10 cellular contexts compared by ENCODE assay signal in the genomic region with DNA sequence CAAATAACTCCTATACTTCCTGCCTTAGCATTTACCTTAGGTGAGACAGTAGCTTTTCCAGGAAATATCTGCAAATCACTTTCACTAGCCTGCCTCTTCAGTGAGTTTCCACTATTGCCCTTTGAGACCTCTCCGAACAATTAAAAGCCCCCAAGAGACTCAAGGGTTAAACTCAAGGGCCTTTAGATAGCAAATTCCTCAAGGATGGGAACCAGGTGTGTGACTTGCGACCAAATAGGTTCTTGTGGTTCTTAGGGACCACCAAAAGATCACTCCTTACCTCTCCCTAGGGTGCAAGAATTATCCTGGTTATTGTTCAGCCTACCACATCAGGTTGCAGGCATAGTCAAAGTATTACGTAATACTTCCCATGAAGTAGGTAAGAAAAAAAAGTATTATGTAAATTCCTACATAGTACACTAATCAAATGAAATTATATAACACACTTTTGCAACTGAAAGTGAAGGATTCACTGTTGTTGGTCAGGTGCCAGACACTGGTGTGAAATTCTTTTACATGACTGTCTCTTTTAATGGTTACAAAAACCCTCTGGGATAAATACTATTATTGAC. TPM values are rescaled to one million over a fixed set of nuclear protein-coding genes. Genes with fewer than 3 reads are reported as not detected.
DNase-seq lines count a peak whose midpoint lies in the region; ATAC-seq, FAIRE-seq and TF ChIP-seq lines count a peak whose summit lies in the region.
"Had no signal": no experiment of that assay in that cellular context is flagged by ENCODE, and none has a peak within 500 bp of the region (broad histone marks: within the 10 kb centered on the region; RNA-seq: fewer than 3 reads in every experiment).

No MANE protein-coding gene starts in this region.

- no peak for DNase-seq in CD4-positive, alpha-beta T cell
- DNase-seq in NCI-H226 (peak; percentile 70), bronchial epithelial cell (ENCODE audit: low read depth) (peak; percentile 78), mesothelial cell of epicardium (ENCODE audit: low spot score in 2 of 2, unreplicated experiment in 2 of 2) (no peak), GM03348 (ENCODE audit: low spot score) (no peak), Peyer's patch (no peak), OCI-LY7 (ENCODE audit: low spot score) (no peak), H54 (ENCODE audit: insufficient read length, low spot score) (no peak)
- DNase-seq: activated gamma-delta T cell, tibial artery had no signal

- peak overlapping the region; percentile 55 for H3K27ac Mint-ChIP-seq in CD4-positive, alpha-beta T cell
- H3K27ac Mint-ChIP-seq in mesothelial cell of epicardium = peak overlapping the region; percentile 90

- peak overlapping the region; percentile 90 for H3K4me3 Mint-ChIP-seq in CD4-positive, alpha-beta T cell
- no peak overlapping the region for H3K4me3 Mint-ChIP-seq in mesothelial cell of epicardium

- no TSS peak for BruUV-seq in OCI-LY7 (replicated peaks; lab: Mats Ljungman, UMichigan)

- no peak overlapping the region for H2AFZ ChIP-seq in OCI-LY7 (ENCODE audit: low read length)

- H3K4me2 ChIP-seq in OCI-LY7 (ENCODE audit: low read length) = no peak overlapping the region

- H3K36me3 Mint-ChIP-seq in CD4-positive, alpha-beta T cell (ENCODE audit: low read depth) = no peaks in the 10 kb centered on the region
- no peaks in the 10 kb centered on the region for H3K36me3 Mint-ChIP-seq in mesothelial cell of epicardium

- intact Hi-C loops in CD4-positive, alpha-beta T cell (cut with DNase I, micrococcal nuclease) = loop anchor here (5.0 to 10.0 kb wide), 3 partner anchors 96 to 1467 kb away; partner anchors contain the start of gene PPP2R1B (in 1 of the 2)
- intact Hi-C loops in OCI-LY7 (cut with micrococcal nuclease; ENCODE audit: unreplicated experiment) = loop anchor here (5.0 kb wide), 2 partner anchors 79 to 134 kb away; no protein-coding TSS in a partner anchor

- no peak for FAIRE-seq in bronchial epithelial cell (lab: Jason Lieb, UNC)
- FAIRE-seq in H54 (lab: Jason Lieb, UNC) = no peak

- no peaks in the 10 kb centered on the region for H3K9me3 ChIP-seq in CD4-positive, alpha-beta T cell (ENCODE audit: control insufficient read depth, low read length)
- no peaks in the 10 kb centered on the region for H3K9me3 ChIP-seq in Peyer's patch
- no peaks in the 10 kb centered on the region for H3K9me3 ChIP-seq in OCI-LY7 (ENCODE audit: low read length)
- H3K9me3 ChIP-seq: tibial artery had no signal

- H3K4me1 ChIP-seq in Peyer's patch (peaks cover 0 to 7% (median 0%) of the 10 kb centered on the region in 4 donors), OCI-LY7 (ENCODE audit: insufficient read depth, low read length, poor library complexity, severe bottlenecking) (peaks cover 9% of the 10 kb centered on the region)

- POLR2A ChIA-PET in CD4-positive, alpha-beta T cell (lab: Charles Lee) = interaction anchor here (2.1 kb wide), 1 partner anchor 132 kb away, joined by 9 read pairs; the partner anchor contains the start of gene FDX1
- POLR2A ChIA-PET in OCI-LY7 (lab: Charles Lee) = interaction anchor here (0.9 to 1.4 kb wide), 2 partner anchors 10 to 24 kb away, joined by 4 to 6 read pairs; no protein-coding TSS in a partner anchor

- no peak for TF ChIP-seq CTCF in CD4-positive, alpha-beta T cell (IDR thresholded peaks at IDR 0.05)
- TF ChIP-seq CTCF in bronchial epithelial cell (IDR thresholded peaks at IDR 0.05; ENCODE audit: insufficient read depth, low read length, severe bottlenecking) = no peak
- no peak for TF ChIP-seq CTCF in mesothelial cell of epicardium (IDR thresholded peaks at IDR 0.05; ENCODE audit: unreplicated experiment)
- TF ChIP-seq CTCF in Peyer's patch (IDR thresholded peaks at IDR 0.05) = no peak
- TF ChIP-seq CTCF in OCI-LY7 (conservative IDR thresholded peaks at IDR 0.05; ENCODE audit: low read length) = no peak

- peaks cover 35% of the 10 kb centered on the region for H3K4me1 Mint-ChIP-seq in CD4-positive, alpha-beta T cell (ENCODE audit: low read depth)
- H3K4me1 Mint-ChIP-seq in mesothelial cell of epicardium = peaks cover 45% of the 10 kb centered on the region

- no peaks in the 10 kb centered on the region for H3K9me2 ChIP-seq in OCI-LY7 (ENCODE audit: insufficient read depth, low read length)

- H3K4me3 ChIP-seq in bronchial epithelial cell (ENCODE audit: low read depth, low read length) (no peak overlapping the region), Peyer's patch (no peak overlapping the region), OCI-LY7 (ENCODE audit: low read depth, low read length, poor library complexity, severe bottlenecking) (no peak overlapping the region)

- H3K36me3 ChIP-seq in bronchial epithelial cell (ENCODE audit: control insufficient read depth, insufficient read depth, low read length) = no peaks in the 10 kb centered on the region
- H3K36me3 ChIP-seq in Peyer's patch = no peaks in the 10 kb centered on the region
- no peaks in the 10 kb centered on the region for H3K36me3 ChIP-seq in OCI-LY7 (ENCODE audit: insufficient read depth, low read length)
- H3K36me3 ChIP-seq: tibial artery had no signal

- H4K20me1 ChIP-seq in OCI-LY7 (ENCODE audit: insufficient read depth, low read length) = peaks cover 19% of the 10 kb centered on the region

- H3K79me2 ChIP-seq in OCI-LY7 (ENCODE audit: insufficient read depth, low read depth, low read length) = peaks cover 12% of the 10 kb centered on the region; the same call in 1 of the 2 replicates

- no peak overlapping the region for H3K27ac ChIP-seq in CD4-positive, alpha-beta T cell (ENCODE audit: low read depth, low read length)
- H3K27ac ChIP-seq in Peyer's patch = no peak overlapping the region
- H3K27ac ChIP-seq in OCI-LY7 (ENCODE audit: low read depth, low read length, poor library complexity, severe bottlenecking) = no peak overlapping the region

- no peaks in the 10 kb centered on the region for H3K27me3 Mint-ChIP-seq in CD4-positive, alpha-beta T cell
- H3K27me3 Mint-ChIP-seq in mesothelial cell of epicardium (ENCODE audit: low read depth) = peaks cover 7% of the 10 kb centered on the region

- H3K9me3 Mint-ChIP-seq in CD4-positive, alpha-beta T cell = no peaks in the 10 kb centered on the region
- no peaks in the 10 kb centered on the region for H3K9me3 Mint-ChIP-seq in mesothelial cell of epicardium

- H3K27me3 ChIP-seq in CD4-positive, alpha-beta T cell (ENCODE audit: control insufficient read depth, insufficient read depth, low read length) = no peaks in the 10 kb centered on the region
- no peaks in the 10 kb centered on the region for H3K27me3 ChIP-seq in bronchial epithelial cell (ENCODE audit: control insufficient read depth, insufficient read depth, low read length)
- no peaks in the 10 kb centered on the region for H3K27me3 ChIP-seq in Peyer's patch
- H3K27me3 ChIP-seq: tibial artery had no signal

- TF ChIP-seq POLR2A in Peyer's patch (IDR thresholded peaks at IDR 0.05) (no peak), H54 (IDR thresholded peaks at IDR 0.05; ENCODE audit: low read depth, low read length) (no peak)

- CTCF ChIA-PET in CD4-positive, alpha-beta T cell (lab: Charles Lee) = interaction anchor here (0.6 kb wide), 1 partner anchor 16 kb away, joined by 3 read pairs; no protein-coding TSS in a partner anchor
- CTCF ChIA-PET in OCI-LY7 (lab: Charles Lee; ENCODE audit: unreplicated experiment) = no interaction called here

- no peak for ATAC-seq in CD4-positive, alpha-beta T cell (ENCODE audit: poor library complexity)

RNA-seq across cellular contexts. Expression of gene RDX, which starts 1.4 kb away (rescaled TPM):
- 10 to 100 TPM; 11.4 to 14.2 TPM for total RNA-seq in CD4-positive, alpha-beta T cell
- total RNA-seq in bronchial epithelial cell = 88.2 and 93.2 TPM in 2 replicates
- total RNA-seq in mesothelial cell of epicardium = 117 to 127 TPM (median 126 TPM) in 3 replicates
- total RNA-seq in Peyer's patch = 100 to 1,000 TPM in 1 of 4 donors, 10 to 100 TPM in 1, 1 to 10 TPM in 2; 8.3 to 113 (median 13.7) TPM
- total RNA-seq in OCI-LY7 (2014; rRNA removed; shearing (Covaris generic)) = 23.2 and 23.7 TPM in 2 replicates
- 25.5 and 27.2 TPM in 2 replicates for total RNA-seq in OCI-LY7 (2022)

Comparison
In these comparisons a context has a peak if more than half of its experiments do, and no peak if none do; other contexts are left out.
1. DNase-seq: peak in NCI-H226 (single experiment) and bronchial epithelial cell (single experiment); none in CD4-positive, alpha-beta T cell (0 of 10), mesothelial cell of epicardium (0 of 2), GM03348 (single experiment), Peyer's patch (0 of 3), OCI-LY7 (single experiment) and H54 (single experiment).